In the genomic region with DNA sequence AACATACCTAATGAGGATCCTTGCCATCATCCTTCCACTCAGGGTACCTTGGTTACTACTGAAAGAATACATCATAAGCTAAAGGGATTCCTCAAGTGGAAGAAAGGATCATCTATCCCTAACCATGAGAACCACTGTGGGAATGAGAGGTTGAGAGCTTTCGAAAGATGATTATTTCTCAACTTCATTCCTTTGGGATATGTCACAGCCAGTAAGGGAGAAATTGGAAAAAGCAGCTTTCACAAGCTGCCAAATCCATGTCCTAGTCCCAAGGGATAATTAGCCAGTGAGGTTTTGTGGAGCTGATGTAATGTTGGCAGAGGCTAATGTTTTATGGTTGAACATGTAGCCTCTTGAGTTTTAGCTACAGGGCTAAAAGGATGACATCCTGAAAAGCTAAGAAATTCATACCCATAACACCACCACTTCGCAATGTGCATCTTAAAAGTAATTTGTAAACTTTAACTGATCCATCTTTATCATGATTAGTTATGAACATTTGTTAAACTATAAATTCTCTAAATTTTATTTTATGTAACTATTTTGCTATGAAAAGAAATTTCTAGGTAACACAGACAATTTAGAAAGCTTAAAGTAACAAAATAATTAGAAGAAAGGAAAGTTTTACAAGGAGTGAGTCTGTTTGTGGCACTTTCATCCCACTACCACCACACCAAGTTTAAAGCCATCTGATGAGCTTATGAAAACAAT, we compare ENCODE assay signal across 12 cellular contexts.
DNase-seq lines count a peak whose midpoint lies in the region; ATAC-seq and TF ChIP-seq lines count a peak whose summit lies in the region.
"Had no signal": no experiment of that assay in that cellular context is flagged by ENCODE, and none has a peak within 500 bp of the region (broad histone marks: within the 10 kb centered on the region; RNA-seq: fewer than 3 reads in every experiment).

No MANE protein-coding gene starts in this region.

- no peaks in the 10 kb centered on the region for H3K27me3 Mint-ChIP-seq in chondrocyte (ENCODE audit: low read depth)
- H3K27me3 Mint-ChIP-seq: activated naive CD8-positive, alpha-beta T cell treated with anti-CD3 and anti-CD28 coated beads for 36 hours had no signal

- no peaks in the 10 kb centered on the region for H3K27me3 ChIP-seq in lung (ENCODE audit: control insufficient read depth, insufficient read depth)
- H3K27me3 ChIP-seq in uterus: no peaks in the 10 kb centered on the region

- peaks cover 0 to 41% of the 10 kb centered on the region in 2 donors for H3K4me1 ChIP-seq in lung (ENCODE audit: control insufficient read depth in 2 of 2, insufficient read depth in 2 of 2, low read length in 2 of 2)
- peaks cover 14 to 33% of the 10 kb centered on the region in 2 donors for H3K4me1 ChIP-seq in uterus
- H3K4me1 ChIP-seq: BLaER1 had no signal

- H3K36me3 Mint-ChIP-seq in chondrocyte (ENCODE audit: low read depth): peaks cover 3% of the 10 kb centered on the region

- TF ChIP-seq POLR2A in uterus (IDR thresholded peaks at IDR 0.05): peak in 1 of 2 donors; percentile 30

- peak overlapping the region; percentile 92 for H3K27ac Mint-ChIP-seq in chondrocyte (ENCODE audit: unreplicated experiment)
- H3K27ac Mint-ChIP-seq: activated naive CD8-positive, alpha-beta T cell treated with anti-CD3 and anti-CD28 coated beads for 36 hours had no signal

- TF ChIP-seq CTCF in chondrocyte (IDR thresholded peaks at IDR 0.05) (no peak), lung (IDR thresholded peaks at IDR 0.05; ENCODE audit: control extremely low read depth, extremely low read depth) (no peak), uterus (IDR thresholded peaks at IDR 0.05) (no peak)

- H3K36me3 ChIP-seq in lung (ENCODE audit: control insufficient read depth in 2 of 2, insufficient read depth in 2 of 2, low read length in 2 of 2) (no peaks in the 10 kb centered on the region), uterus (no peaks in the 10 kb centered on the region)

- H3K9me3 Mint-ChIP-seq in chondrocyte (ENCODE audit: low read depth): no peaks in the 10 kb centered on the region
- H3K9me3 Mint-ChIP-seq: activated naive CD8-positive, alpha-beta T cell treated with anti-CD3 and anti-CD28 coated beads for 36 hours had no signal

- no peak overlapping the region for H3K4me3 Mint-ChIP-seq in chondrocyte (ENCODE audit: unreplicated experiment)
- H3K4me3 Mint-ChIP-seq: activated naive CD8-positive, alpha-beta T cell treated with anti-CD3 and anti-CD28 coated beads for 36 hours had no signal

- H3K9me3 ChIP-seq in lung (ENCODE audit: control insufficient read depth in 2 of 2, insufficient read depth in 1 of 2, low read length in 1 of 2) (no peaks in the 10 kb centered on the region), uterus (no peaks in the 10 kb centered on the region)
- H3K9me3 ChIP-seq: BLaER1 had no signal

- peaks cover 63% of the 10 kb centered on the region for H3K4me1 Mint-ChIP-seq in chondrocyte (ENCODE audit: low read depth)

- peak; percentile 19 for ATAC-seq in lung (ENCODE audit: insufficient read depth, low FRiP score)
- no peak for ATAC-seq in HG03025 (IDR thresholded peaks at IDR 0.05; ENCODE audit: low FRiP score, unreplicated experiment)
- no peak for ATAC-seq in HG02870 (IDR thresholded peaks at IDR 0.05; ENCODE audit: unreplicated experiment)

- intact Hi-C loops in uterus (cut with DNase I; ENCODE audit: low total_unique reads): no loop called here

- DNase-seq in NCI-H2107 treated with DMSO at 0.1 percent for 48 hours (lab: John Stamatoyannopoulos, UW; ENCODE audit: unreplicated experiment): peak; percentile 45
- DNase-seq in NCI-H2107 (lab: John Stamatoyannopoulos, UW): no peak
- DNase-seq in chondrocyte (ENCODE audit: low spot score): no peak
- no peak for DNase-seq in lung (ENCODE audit: low spot score)
- DNase-seq in uterus: peak in 1 of 2 donors; percentile 77
- DNase-seq in COR-L47 (lab: John Stamatoyannopoulos, UW): no peak
- DNase-seq: activated naive CD8-positive, alpha-beta T cell treated with anti-CD3 and anti-CD28 coated beads for 36 hours; NCI-H526 treated with DMSO at 0.1 percent for 48 hours; stimulated activated CD4-positive, alpha-beta T cell treated with anti-CD3 and anti-CD28 coated beads, Interleukin-15, amount 100 ng/mL, for 24 hours had no signal

- H3K27ac ChIP-seq in lung (ENCODE audit: low read depth in 1 of 2, low read length in 1 of 2): peak overlapping the region in 1 of 2 donors; percentile 58
- H3K27ac ChIP-seq in uterus: peak overlapping the region; percentile 87 to 95
- H3K27ac ChIP-seq: BLaER1 had no signal

- 75 to 84% methylated on average over 2 of the region's 2 CpGs for WGBS in lung, 2 donors

- H3K4me3 ChIP-seq in lung (no peak overlapping the region), uterus (no peak overlapping the region)
- H3K4me3 ChIP-seq: BLaER1 had no signal
